ENCODE assay signal across 8 cellular contexts in genomic region chr6:135182993-135183531, GRCh38. TPM values are rescaled to one million over a fixed set of nuclear protein-coding genes. Genes with fewer than 3 reads are reported as not detected.
A peak's percentile ranks its signal among the peaks of the same experiment; 100 is the strongest.
DNase-seq lines count a peak whose midpoint lies in the region; ATAC-seq, FAIRE-seq and TF ChIP-seq lines count a peak whose summit lies in the region.

No MANE protein-coding gene starts in this region.

- no peaks in the 10 kb centered on the region for H3K27me3 Mint-ChIP-seq in CD8-positive, alpha-beta T cell (ENCODE audit: low read depth)

- peak; percentile 21 to 81 (median 70) for DNase-seq in CD8-positive, alpha-beta T cell
- peak; percentile 25 for DNase-seq in SKM-1 (lab: John Stamatoyannopoulos, UW; ENCODE audit: unreplicated experiment)
- DNase-seq in activated naive CD8-positive, alpha-beta T cell treated with anti-CD3 and anti-CD28 coated beads, Interleukin-2, amount 50 U/mL, for 16 hours (ENCODE audit: low read depth, low spot score): peak; percentile 65
- peak; percentile 80 for DNase-seq in kidney
- DNase-seq in stimulated activated CD4-positive, alpha-beta T cell treated with anti-CD3 and anti-CD28 coated beads, Interleukin-4, amount 100 ng/mL, for 48 hours (ENCODE audit: low read depth in 2 of 2): peak; percentile 68 to 74
- no peak for DNase-seq in D721Med (ENCODE audit: insufficient read length, low spot score)

- POLR2A ChIA-PET in CD8-positive, alpha-beta T cell (lab: Charles Lee): interaction anchor here (0.6 to 4.5 kb wide), 11 partner anchors 13 to 137 kb away, joined by 3 to 25 read pairs (median 3); partner anchors contain the start of gene HBS1L

- H3K9me3 Mint-ChIP-seq in CD8-positive, alpha-beta T cell: no peaks in the 10 kb centered on the region

- no peaks in the 10 kb centered on the region for H3K9me3 ChIP-seq in CD8-positive, alpha-beta T cell (ENCODE audit: low read length)
- H3K9me3 ChIP-seq in kidney (ENCODE audit: control insufficient read depth in 1 of 2, low read length in 2 of 2): no peaks in the 10 kb centered on the region

- intact Hi-C loops in CD8-positive, alpha-beta T cell (cut with DNase I, micrococcal nuclease): loop anchor here (1.0 to 10.0 kb wide), 12 partner anchors 38 to 1609 kb away; partner anchors contain the start of genes AHI1 (in 1 of the 2), BCLAF1 (in 1 of the 2), HBS1L (in 1 of the 2) and MAP3K5 (in 1 of the 2)
- intact Hi-C loops in kidney (cut with DNase I): no loop called here

- peak; percentile 47 for ATAC-seq in CD8-positive, alpha-beta T cell
- peak; percentile 47 for ATAC-seq in GM19452 (IDR thresholded peaks at IDR 0.05; ENCODE audit: unreplicated experiment)
- ATAC-seq in HG03565 (IDR thresholded peaks at IDR 0.05; ENCODE audit: unreplicated experiment): peak; percentile 26

- peak overlapping the region; percentile 41 for H3K27ac ChIP-seq in CD8-positive, alpha-beta T cell (ENCODE audit: low read depth, low read length)
- H3K27ac ChIP-seq in kidney (ENCODE audit: low read depth in 2 of 2, low read length in 2 of 2): no peak overlapping the region

- no peak for TF ChIP-seq CTCF in CD8-positive, alpha-beta T cell (IDR thresholded peaks at IDR 0.05)
- TF ChIP-seq CTCF in kidney (IDR thresholded peaks at IDR 0.05; ENCODE audit: borderline replicate concordance, extremely low read depth, insufficient read depth) (no peak), D721Med (IDR thresholded peaks at IDR 0.05; ENCODE audit: insufficient read depth, missing control alignments) (no peak)

- H3K4me3 ChIP-seq in CD8-positive, alpha-beta T cell (ENCODE audit: low read depth, low read length): peak overlapping the region; percentile 58
- peak overlapping the region; percentile 57 to 66 for H3K4me3 ChIP-seq in kidney (ENCODE audit: low read length in 2 of 2)

- H3K4me1 ChIP-seq in CD8-positive, alpha-beta T cell (ENCODE audit: insufficient read depth, low read length): peaks cover 9% of the 10 kb centered on the region
- H3K4me1 ChIP-seq in kidney (ENCODE audit: control insufficient read depth in 1 of 2, insufficient read depth in 1 of 2, low read depth in 1 of 2, low read length in 2 of 2): peaks cover 8 to 14% of the 10 kb centered on the region in 2 donors

- FAIRE-seq in kidney (lab: Jason Lieb, UNC): no peak
- no peak for FAIRE-seq in D721Med (lab: Jason Lieb, UNC)

- peaks cover 21% of the 10 kb centered on the region for H3K4me1 Mint-ChIP-seq in CD8-positive, alpha-beta T cell (ENCODE audit: low read depth)

- H3K27me3 ChIP-seq in CD8-positive, alpha-beta T cell (ENCODE audit: insufficient read depth, low read length): no peaks in the 10 kb centered on the region

- CTCF ChIA-PET in CD8-positive, alpha-beta T cell (lab: Charles Lee): interaction anchor here (0.6 to 5.0 kb wide), 33 partner anchors 11 to 1016 kb away, joined by 3 to 64 read pairs (median 4); partner anchors contain the start of gene HBS1L

- peak overlapping the region; percentile 91 for H3K4me3 Mint-ChIP-seq in CD8-positive, alpha-beta T cell

- no peaks in the 10 kb centered on the region for H3K36me3 ChIP-seq in CD8-positive, alpha-beta T cell (ENCODE audit: insufficient read depth, low read length)
- no peaks in the 10 kb centered on the region for H3K36me3 ChIP-seq in kidney (ENCODE audit: control insufficient read depth in 1 of 2, insufficient read depth in 2 of 2, low read length in 2 of 2)

- peaks cover 15% of the 10 kb centered on the region for H3K36me3 Mint-ChIP-seq in CD8-positive, alpha-beta T cell

- H3K9ac ChIP-seq in kidney (ENCODE audit: low read length in 2 of 2): no peak overlapping the region

- H3K27ac Mint-ChIP-seq in CD8-positive, alpha-beta T cell: peak overlapping the region; percentile 84

RNA-seq across cellular contexts. Expression of gene MYB, which starts 2.0 kb away (rescaled TPM):
- 1 to 10 TPM; 3.7 to 4.7 TPM for total RNA-seq in CD8-positive, alpha-beta T cell
- total RNA-seq in kidney: 1.3 TPM
- not detected for polyA plus RNA-seq in kidney (ENCODE audit: insufficient read depth, low read depth, low replicate concordance)
